Comparison of ENCODE assay signal across 1 cellular context in the genomic region with DNA sequence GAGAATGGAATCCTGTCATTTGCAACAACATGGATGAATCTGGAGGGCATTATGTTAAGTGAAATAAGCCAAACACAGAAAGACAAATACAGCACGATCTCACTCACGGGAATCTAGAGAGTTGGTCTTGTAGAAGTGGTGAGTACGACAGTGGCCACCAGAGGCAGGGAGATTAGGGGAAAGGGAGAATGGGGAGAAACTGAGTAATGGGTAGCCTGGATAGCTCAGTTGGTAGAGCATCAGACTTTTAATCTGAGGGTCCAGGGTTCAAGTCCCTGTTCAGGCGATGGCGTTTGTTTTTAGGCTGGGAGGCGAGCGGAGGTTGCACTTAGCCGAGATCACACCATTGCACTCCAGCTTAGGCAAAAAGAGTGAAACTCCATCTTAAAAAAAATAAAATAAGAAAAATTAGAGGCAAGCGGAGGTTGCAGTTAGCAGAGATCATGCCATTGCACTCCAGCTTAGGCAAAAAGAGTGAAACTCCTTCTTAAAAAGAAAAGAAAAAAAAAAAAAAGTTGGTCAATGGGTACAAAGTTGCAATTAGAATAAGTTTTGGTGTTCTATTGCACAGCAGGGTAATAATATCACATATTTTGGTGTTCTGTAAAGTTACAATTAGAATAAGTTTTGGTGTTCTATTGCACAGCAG.
TF ChIP-seq lines count a peak whose summit lies in the region.

No MANE protein-coding gene starts in this region.

TF ChIP-seq in H1, 55 proteins besides CTCF, POLR2A, EP300 and RAD21:
- TF ChIP-seq MAFK (IDR thresholded peaks at IDR 0.05; ENCODE audit: low read depth, low read length) (peak; percentile 82; the same call in 1 of the 2 replicates), CEBPB (IDR thresholded peaks at IDR 0.05; ENCODE audit: low read depth, low read length) (0 out of 2 replicates have a peak, but pooled peaks have one; percentile 65), RFX5 (IDR thresholded peaks at IDR 0.05; ENCODE audit: borderline replicate concordance, low read depth, low read length) (no peak), RBBP5 (IDR thresholded peaks at IDR 0.05; ENCODE audit: borderline replicate concordance, low read depth, low read length) (0 out of 2 replicates have a peak, but pooled peaks have one; percentile 44), CHD2 (IDR thresholded peaks at IDR 0.05; ENCODE audit: low read length) (0 out of 2 replicates have a peak, but pooled peaks have one; percentile 24), TBP (IDR thresholded peaks at IDR 0.05; ENCODE audit: low read depth, low read length) (peak; percentile 100), ASH2L (IDR thresholded peaks at IDR 0.05; ENCODE audit: low read length) (peak; percentile 87), PHF8 (conservative IDR thresholded peaks at IDR 0.05; ENCODE audit: low read depth, low read length) (no peak), NANOG (IDR thresholded peaks at IDR 0.05; ENCODE audit: insufficient read depth, low read depth, low read length, poor library complexity, severe bottlenecking) (no peak), SIX5 (IDR thresholded peaks at IDR 0.05; ENCODE audit: low read depth, low read length) (no peak), KDM1A (IDR thresholded peaks at IDR 0.05; ENCODE audit: borderline replicate concordance, low read length) (no peak), CREB1 (IDR thresholded peaks at IDR 0.05) (0 out of 2 replicates have a peak, but pooled peaks have one; percentile 19), YY1 (IDR thresholded peaks at IDR 0.05; ENCODE audit: low read depth, low read length) (peak; percentile 53; the same call in 1 of the 2 replicates), GABPA (IDR thresholded peaks at IDR 0.05; ENCODE audit: borderline replicate concordance, insufficient read depth, low read length) (no peak), TEAD4 (IDR thresholded peaks at IDR 0.05; ENCODE audit: low read depth, low read length) (peak; percentile 60)
- TF ChIP-seq, protein P1, sequence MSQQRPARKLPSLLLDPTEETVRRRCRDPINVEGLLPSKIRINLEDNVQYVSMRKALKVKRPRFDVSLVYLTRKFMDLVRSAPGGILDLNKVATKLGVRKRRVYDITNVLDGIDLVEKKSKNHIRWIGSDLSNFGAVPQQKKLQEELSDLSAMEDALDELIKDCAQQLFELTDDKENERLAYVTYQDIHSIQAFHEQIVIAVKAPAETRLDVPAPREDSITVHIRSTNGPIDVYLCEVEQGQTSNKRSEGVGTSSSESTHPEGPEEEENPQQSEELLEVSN (IDR thresholded peaks at IDR 0.05) = no peak
- TF ChIP-seq, protein P2, sequence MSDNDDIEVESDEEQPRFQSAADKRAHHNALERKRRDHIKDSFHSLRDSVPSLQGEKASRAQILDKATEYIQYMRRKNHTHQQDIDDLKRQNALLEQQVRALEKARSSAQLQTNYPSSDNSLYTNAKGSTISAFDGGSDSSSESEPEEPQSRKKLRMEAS (IDR thresholded peaks at IDR 0.05) = no peak
- TF ChIP-seq, protein P3, sequence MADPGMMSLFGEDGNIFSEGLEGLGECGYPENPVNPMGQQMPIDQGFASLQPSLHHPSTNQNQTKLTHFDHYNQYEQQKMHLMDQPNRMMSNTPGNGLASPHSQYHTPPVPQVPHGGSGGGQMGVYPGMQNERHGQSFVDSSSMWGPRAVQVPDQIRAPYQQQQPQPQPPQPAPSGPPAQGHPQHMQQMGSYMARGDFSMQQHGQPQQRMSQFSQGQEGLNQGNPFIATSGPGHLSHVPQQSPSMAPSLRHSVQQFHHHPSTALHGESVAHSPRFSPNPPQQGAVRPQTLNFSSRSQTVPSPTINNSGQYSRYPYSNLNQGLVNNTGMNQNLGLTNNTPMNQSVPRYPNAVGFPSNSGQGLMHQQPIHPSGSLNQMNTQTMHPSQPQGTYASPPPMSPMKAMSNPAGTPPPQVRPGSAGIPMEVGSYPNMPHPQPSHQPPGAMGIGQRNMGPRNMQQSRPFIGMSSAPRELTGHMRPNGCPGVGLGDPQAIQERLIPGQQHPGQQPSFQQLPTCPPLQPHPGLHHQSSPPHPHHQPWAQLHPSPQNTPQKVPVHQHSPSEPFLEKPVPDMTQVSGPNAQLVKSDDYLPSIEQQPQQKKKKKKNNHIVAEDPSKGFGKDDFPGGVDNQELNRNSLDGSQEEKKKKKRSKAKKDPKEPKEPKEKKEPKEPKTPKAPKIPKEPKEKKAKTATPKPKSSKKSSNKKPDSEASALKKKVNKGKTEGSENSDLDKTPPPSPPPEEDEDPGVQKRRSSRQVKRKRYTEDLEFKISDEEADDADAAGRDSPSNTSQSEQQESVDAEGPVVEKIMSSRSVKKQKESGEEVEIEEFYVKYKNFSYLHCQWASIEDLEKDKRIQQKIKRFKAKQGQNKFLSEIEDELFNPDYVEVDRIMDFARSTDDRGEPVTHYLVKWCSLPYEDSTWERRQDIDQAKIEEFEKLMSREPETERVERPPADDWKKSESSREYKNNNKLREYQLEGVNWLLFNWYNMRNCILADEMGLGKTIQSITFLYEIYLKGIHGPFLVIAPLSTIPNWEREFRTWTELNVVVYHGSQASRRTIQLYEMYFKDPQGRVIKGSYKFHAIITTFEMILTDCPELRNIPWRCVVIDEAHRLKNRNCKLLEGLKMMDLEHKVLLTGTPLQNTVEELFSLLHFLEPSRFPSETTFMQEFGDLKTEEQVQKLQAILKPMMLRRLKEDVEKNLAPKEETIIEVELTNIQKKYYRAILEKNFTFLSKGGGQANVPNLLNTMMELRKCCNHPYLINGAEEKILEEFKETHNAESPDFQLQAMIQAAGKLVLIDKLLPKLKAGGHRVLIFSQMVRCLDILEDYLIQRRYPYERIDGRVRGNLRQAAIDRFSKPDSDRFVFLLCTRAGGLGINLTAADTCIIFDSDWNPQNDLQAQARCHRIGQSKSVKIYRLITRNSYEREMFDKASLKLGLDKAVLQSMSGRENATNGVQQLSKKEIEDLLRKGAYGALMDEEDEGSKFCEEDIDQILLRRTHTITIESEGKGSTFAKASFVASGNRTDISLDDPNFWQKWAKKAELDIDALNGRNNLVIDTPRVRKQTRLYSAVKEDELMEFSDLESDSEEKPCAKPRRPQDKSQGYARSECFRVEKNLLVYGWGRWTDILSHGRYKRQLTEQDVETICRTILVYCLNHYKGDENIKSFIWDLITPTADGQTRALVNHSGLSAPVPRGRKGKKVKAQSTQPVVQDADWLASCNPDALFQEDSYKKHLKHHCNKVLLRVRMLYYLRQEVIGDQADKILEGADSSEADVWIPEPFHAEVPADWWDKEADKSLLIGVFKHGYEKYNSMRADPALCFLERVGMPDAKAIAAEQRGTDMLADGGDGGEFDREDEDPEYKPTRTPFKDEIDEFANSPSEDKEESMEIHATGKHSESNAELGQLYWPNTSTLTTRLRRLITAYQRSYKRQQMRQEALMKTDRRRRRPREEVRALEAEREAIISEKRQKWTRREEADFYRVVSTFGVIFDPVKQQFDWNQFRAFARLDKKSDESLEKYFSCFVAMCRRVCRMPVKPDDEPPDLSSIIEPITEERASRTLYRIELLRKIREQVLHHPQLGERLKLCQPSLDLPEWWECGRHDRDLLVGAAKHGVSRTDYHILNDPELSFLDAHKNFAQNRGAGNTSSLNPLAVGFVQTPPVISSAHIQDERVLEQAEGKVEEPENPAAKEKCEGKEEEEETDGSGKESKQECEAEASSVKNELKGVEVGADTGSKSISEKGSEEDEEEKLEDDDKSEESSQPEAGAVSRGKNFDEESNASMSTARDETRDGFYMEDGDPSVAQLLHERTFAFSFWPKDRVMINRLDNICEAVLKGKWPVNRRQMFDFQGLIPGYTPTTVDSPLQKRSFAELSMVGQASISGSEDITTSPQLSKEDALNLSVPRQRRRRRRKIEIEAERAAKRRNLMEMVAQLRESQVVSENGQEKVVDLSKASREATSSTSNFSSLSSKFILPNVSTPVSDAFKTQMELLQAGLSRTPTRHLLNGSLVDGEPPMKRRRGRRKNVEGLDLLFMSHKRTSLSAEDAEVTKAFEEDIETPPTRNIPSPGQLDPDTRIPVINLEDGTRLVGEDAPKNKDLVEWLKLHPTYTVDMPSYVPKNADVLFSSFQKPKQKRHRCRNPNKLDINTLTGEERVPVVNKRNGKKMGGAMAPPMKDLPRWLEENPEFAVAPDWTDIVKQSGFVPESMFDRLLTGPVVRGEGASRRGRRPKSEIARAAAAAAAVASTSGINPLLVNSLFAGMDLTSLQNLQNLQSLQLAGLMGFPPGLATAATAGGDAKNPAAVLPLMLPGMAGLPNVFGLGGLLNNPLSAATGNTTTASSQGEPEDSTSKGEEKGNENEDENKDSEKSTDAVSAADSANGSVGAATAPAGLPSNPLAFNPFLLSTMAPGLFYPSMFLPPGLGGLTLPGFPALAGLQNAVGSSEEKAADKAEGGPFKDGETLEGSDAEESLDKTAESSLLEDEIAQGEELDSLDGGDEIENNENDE (IDR thresholded peaks at IDR 0.05; ENCODE audit: insufficient replicate concordance, low read length) = no peak
TF ChIP-seq in H1: peak in this region for 9.
